In the genomic region with DNA sequence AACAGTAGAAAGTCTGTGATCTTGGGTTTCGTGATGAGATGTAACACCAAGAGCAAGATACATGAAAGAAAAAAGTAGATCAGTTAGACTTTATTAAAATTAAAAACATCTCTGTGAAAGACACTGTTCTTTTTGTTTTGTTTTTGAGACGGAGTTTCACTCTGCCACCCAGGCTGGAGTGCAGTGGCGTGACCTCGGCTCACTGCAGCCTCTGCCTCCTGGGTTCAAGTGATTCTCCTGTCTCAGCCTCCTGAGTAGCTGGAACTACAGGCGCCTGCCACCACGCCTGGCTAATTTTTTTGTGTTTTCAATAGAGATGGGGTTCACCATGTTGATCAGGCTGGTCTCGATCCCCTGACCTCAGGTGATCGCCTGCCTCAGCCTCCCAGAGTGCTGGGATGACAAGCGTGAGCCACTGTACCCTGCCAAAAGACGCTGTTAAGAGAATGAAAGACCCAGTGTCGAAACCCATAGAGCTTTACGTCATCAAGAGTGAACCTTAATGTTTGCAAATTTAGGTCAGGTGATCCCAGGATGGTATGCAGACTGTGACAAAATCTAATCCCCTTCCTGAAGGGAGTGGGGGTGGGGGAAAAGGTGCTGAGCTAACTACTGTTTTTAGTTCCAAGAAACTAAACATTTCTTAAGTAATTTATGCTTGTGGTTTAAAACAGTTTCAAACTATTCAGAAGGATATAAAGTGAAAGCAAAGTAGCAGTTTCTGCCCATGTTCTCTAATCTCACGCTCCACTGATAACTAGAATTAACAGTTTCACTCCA, we compare ENCODE assay signal across 8 cellular contexts. TPM values are rescaled to one million over a fixed set of nuclear protein-coding genes. Genes with fewer than 3 reads are reported as not detected.
DNase-seq lines count a peak whose midpoint lies in the region; ATAC-seq and TF ChIP-seq lines count a peak whose summit lies in the region.

No MANE protein-coding gene starts in this region.

- 65 to 81% methylated on average over 13 of the region's 13 CpGs for WGBS in sigmoid colon, 2 donors

- H3K9me3 Mint-ChIP-seq in activated T-helper 17 cell treated with anti-CD3 and anti-CD28 coated beads, Interleukin-2, amount 50 U/mL, for 72 hours, result no peaks in the 10 kb centered on the region

- no peak for TF ChIP-seq CTCF in sigmoid colon (IDR thresholded peaks at IDR 0.05)

- H3K4me1 Mint-ChIP-seq in activated T-helper 17 cell treated with anti-CD3 and anti-CD28 coated beads, Interleukin-2, amount 50 U/mL, for 72 hours, result peaks cover 11% of the 10 kb centered on the region

- H3K4me3 Mint-ChIP-seq in activated T-helper 17 cell treated with anti-CD3 and anti-CD28 coated beads, Interleukin-2, amount 50 U/mL, for 72 hours, result peak overlapping the region; percentile 60

- no peak for TF ChIP-seq POLR2A in sigmoid colon (IDR thresholded peaks at IDR 0.05)

- H3K27me3 Mint-ChIP-seq in activated T-helper 17 cell treated with anti-CD3 and anti-CD28 coated beads, Interleukin-2, amount 50 U/mL, for 72 hours, result no peaks in the 10 kb centered on the region

- no peaks in the 10 kb centered on the region for H3K27me3 ChIP-seq in sigmoid colon

- H3K4me3 ChIP-seq in sigmoid colon, result no peak overlapping the region

- H3K27ac ChIP-seq in sigmoid colon, result peak overlapping the region in 3 of 4 donors; percentile 2 to 37 (median 31)

- H3K9me3 ChIP-seq in sigmoid colon, result no peaks in the 10 kb centered on the region

- ATAC-seq in GM19467 (IDR thresholded peaks at IDR 0.05; ENCODE audit: unreplicated experiment) (peak; percentile 90), HG03457 (IDR thresholded peaks at IDR 0.05; ENCODE audit: unreplicated experiment) (peak; percentile 87)
- peak; percentile 97 for ATAC-seq in activated T-helper 17 cell treated with anti-CD3 and anti-CD28 coated beads, Interleukin-2, amount 50 U/mL, for 72 hours (replicated peaks)

- peaks cover 0 to 6% (median 0%) of the 10 kb centered on the region in 4 donors for H3K36me3 ChIP-seq in sigmoid colon

- DNase-seq in CD1c-positive myeloid dendritic cell (ENCODE audit: extremely low spot score) (peak; percentile 32), sigmoid colon (no peak), NCI-H748 treated with DMSO at 0.1 percent for 48 hours (lab: John Stamatoyannopoulos, UW) (no peak), hepatic stellate cell (ENCODE audit: low spot score) (no peak), amniotic stem cell (lab: John Stamatoyannopoulos, UW) (no peak)

- intact Hi-C loops in sigmoid colon (cut with DNase I), result loop anchor here (10.0 kb wide), 1 partner anchor 238 kb away; no protein-coding TSS in a partner anchor

- peak overlapping the region; percentile 63 for H3K27ac Mint-ChIP-seq in activated T-helper 17 cell treated with anti-CD3 and anti-CD28 coated beads, Interleukin-2, amount 50 U/mL, for 72 hours

- H3K36me3 Mint-ChIP-seq in activated T-helper 17 cell treated with anti-CD3 and anti-CD28 coated beads, Interleukin-2, amount 50 U/mL, for 72 hours (ENCODE audit: low read depth), result peaks cover 81% of the 10 kb centered on the region

- TF ChIP-seq EP300 in sigmoid colon (IDR thresholded peaks at IDR 0.05), result no peak

- no peaks in the 10 kb centered on the region for H3K4me1 ChIP-seq in sigmoid colon

RNA-seq across cellular contexts. Expression of a gene that starts 8.0 kb away (rescaled TPM):
- total RNA-seq in activated T-helper 17 cell treated with anti-CD3 and anti-CD28 coated beads, Interleukin-2, amount 50 U/mL, for 72 hours, result 10 to 100 TPM; 27.8 to 61.7 TPM
- total RNA-seq in sigmoid colon, result 10 to 100 TPM; 12.8 to 46.0 (median 15.1) TPM
- polyA plus RNA-seq in sigmoid colon, result 10 to 100 TPM in 2 of 3 donors, 1 to 10 TPM in 1; 7.4 to 21.2 (median 19.8) TPM

RNA-seq across cellular contexts. Expression of a gene that starts 8.2 kb away (rescaled TPM):
- 10 to 100 TPM; 21.1 to 23.4 TPM for total RNA-seq in activated T-helper 17 cell treated with anti-CD3 and anti-CD28 coated beads, Interleukin-2, amount 50 U/mL, for 72 hours
- 10 to 100 TPM; 20.1 to 22.8 (median 22.4) TPM for total RNA-seq in sigmoid colon
- polyA plus RNA-seq in sigmoid colon, result 1 to 10 TPM; 5.5 to 9.0 (median 6.0) TPM

RNA-seq across cellular contexts. Expression of a gene that starts 53.7 kb away (rescaled TPM):
- total RNA-seq in activated T-helper 17 cell treated with anti-CD3 and anti-CD28 coated beads, Interleukin-2, amount 50 U/mL, for 72 hours, result 10 to 100 TPM; 18.3 to 30.5 TPM
- total RNA-seq in sigmoid colon, result 10 to 100 TPM; 11.8 to 28.6 (median 24.4) TPM
- 10 to 100 TPM; 31.6 to 73.5 (median 46.2) TPM for polyA plus RNA-seq in sigmoid colon
